Comparison of ENCODE assay signal across 1 cellular context in the genomic region with DNA sequence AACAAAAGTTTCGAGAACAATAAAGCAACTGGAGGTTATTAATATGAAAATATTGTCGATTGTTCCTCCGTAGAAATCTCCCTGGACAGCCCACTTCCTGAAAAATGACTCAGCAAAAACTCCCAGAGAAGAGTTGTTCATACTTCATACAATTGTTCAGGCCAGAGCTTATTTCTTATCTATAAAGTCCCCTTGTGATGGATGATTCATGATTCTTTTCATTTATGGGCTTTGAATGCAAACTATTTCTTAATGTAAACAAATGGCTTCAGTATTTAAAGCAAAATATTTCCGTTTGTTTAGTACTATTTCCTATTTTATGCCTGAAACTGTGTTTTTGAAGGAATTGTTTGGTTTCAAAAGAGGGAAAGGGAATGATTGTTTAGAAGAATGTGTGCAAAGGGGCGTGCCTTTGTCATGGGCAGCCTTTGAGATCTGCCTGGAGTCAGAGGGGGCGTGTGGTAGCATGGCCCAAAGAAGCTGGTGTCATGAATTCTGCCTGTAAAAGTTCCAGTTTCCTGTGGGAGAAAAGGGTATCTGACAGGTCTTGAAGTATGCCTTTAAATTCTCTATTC.
TF ChIP-seq lines count a peak whose summit lies in the region.

No MANE protein-coding gene starts in this region.

TF ChIP-seq in HEK293, 187 proteins besides CTCF, POLR2A, EP300 and RAD21 (continued from another document):
- TF ChIP-seq, protein P1, sequence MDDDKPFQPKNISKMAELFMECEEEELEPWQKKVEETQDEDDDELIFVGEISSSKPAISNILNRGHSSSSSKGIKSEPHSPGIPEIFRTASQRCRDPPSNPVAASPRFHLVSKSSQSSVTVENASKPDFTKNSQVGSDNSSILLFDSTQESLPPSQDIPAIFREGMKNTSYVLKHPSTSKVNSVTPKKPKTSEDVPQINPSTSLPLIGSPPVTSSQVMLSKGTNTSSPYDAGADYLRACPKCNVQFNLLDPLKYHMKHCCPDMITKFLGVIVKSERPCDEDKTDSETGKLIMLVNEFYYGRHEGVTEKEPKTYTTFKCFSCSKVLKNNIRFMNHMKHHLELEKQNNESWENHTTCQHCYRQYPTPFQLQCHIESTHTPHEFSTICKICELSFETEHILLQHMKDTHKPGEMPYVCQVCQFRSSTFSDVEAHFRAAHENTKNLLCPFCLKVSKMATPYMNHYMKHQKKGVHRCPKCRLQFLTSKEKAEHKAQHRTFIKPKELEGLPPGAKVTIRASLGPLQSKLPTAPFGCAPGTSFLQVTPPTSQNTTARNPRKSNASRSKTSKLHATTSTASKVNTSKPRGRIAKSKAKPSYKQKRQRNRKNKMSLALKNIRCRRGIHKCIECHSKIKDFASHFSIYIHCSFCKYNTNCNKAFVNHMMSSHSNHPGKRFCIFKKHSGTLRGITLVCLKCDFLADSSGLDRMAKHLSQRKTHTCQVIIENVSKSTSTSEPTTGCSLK (tag by site-specific recombination; IDR thresholded peaks at IDR 0.05): no peak
- TF ChIP-seq ZBTB8A (tag by site-specific recombination; IDR thresholded peaks at IDR 0.05): 0 out of 2 replicates have a peak, but pooled peaks have one; percentile 21
